Comparison of ENCODE assay signal across 10 cellular contexts in the genomic region with DNA sequence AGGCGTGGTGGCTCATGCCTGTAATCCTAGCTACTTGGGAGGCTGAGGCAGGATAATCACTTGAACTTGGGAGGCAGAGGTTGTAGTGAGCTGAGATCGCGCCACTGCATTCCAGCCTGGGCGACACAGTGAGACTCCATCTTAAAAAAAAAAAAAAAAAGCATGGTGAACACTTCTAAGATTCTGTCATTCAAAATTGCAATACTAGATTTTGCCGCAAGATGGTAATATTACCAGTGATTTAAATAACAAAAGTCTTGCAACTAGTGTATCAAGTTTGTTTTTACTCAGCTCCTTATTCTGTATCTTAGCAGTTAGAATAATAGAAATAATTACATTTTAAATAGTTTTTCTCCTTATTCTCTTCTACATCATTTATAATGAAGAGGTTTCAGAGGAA. TPM values are rescaled to one million over a fixed set of nuclear protein-coding genes. Genes with fewer than 3 reads are reported as not detected.
DNase-seq lines count a peak whose midpoint lies in the region; ATAC-seq and TF ChIP-seq lines count a peak whose summit lies in the region.
"Not testable (repeated sequence)": the region's sequence is repeated elsewhere in the genome, so short reads cannot be mapped to it uniquely, and the experiment has no call there.
"Had no signal": no experiment of that assay in that cellular context is flagged by ENCODE, and none has a peak within 500 bp of the region (broad histone marks: within the 10 kb centered on the region; RNA-seq: fewer than 3 reads in every experiment).

No MANE protein-coding gene starts in this region.

- peak; percentile 6 for DNase-seq in Caki2 (ENCODE audit: low read depth)
- peak; percentile 14 for DNase-seq in HEK293T (ENCODE audit: extremely low spot score)
- peak; percentile 72 for DNase-seq in M059J (ENCODE audit: low read depth)
- DNase-seq in NCI-H2227 (lab: John Stamatoyannopoulos, UW; ENCODE audit: unreplicated experiment), result peak; percentile 86
- DNase-seq in Panc1 (ENCODE audit: low read depth, low spot score), result peak; percentile 38
- DNase-seq in SW 1271 (lab: John Stamatoyannopoulos, UW), result peak; percentile 20 to 58
- peak; percentile 14 to 16 for DNase-seq in cardiac fibroblast (ENCODE audit: low read depth in 2 of 2)
- DNase-seq in superior temporal gyrus (ENCODE audit: extremely low spot score), result peak; percentile 62

- not testable (repeated sequence) for H3K4me1 ChIP-seq in Panc1 (ENCODE audit: control insufficient read depth, insufficient read depth, low read length)

- ATAC-seq in Panc1, result peak; percentile 53; the same call in 1 of the 2 replicates

- H3K4me3 ChIP-seq in Panc1 (ENCODE audit: low read depth in 2 of 2, low read length in 2 of 2); cardiac fibroblast (replicated peaks in 1 of 2; ENCODE audit: low read depth in 2 of 2, low read length in 2 of 2): not testable (repeated sequence)

- CTCF ChIA-PET in HEK293T (lab: Yijun Ruan, JAX) (interaction anchor here (0.7 kb wide), 1 partner anchor 17 kb away, joined by 3 read pairs; no protein-coding TSS in a partner anchor), Panc1 (lab: Charles Lee) (interaction anchor here (0.6 to 0.7 kb wide), 2 partner anchors 16 to 1868 kb away, joined by 3 to 4 read pairs; no protein-coding TSS in a partner anchor)

- POLR2A ChIA-PET in HEK293T (lab: Yijun Ruan, JAX); Panc1 (lab: Charles Lee): not testable (repeated sequence)

- not testable (repeated sequence) for H3K9me3 ChIP-seq in Panc1 (ENCODE audit: control insufficient read depth, insufficient read depth, low read depth, low read length)

- not testable (repeated sequence) for BruUV-seq in Panc1 (replicated peaks; lab: Mats Ljungman, UMichigan)

- in situ Hi-C loops in Caki2 (cut with HindIII; ENCODE audit: low pct_unique_long_range_greater_than_20kb, low sequenced_read_pairs); Panc1 (cut with HindIII; ENCODE audit: low pct_unique_long_range_greater_than_20kb, low sequenced_read_pairs): not testable (repeated sequence)

- peaks cover 12% of the 10 kb centered on the region for H3K27me3 ChIP-seq in Panc1 (ENCODE audit: control insufficient read depth, insufficient read depth, low read length)

- intact Hi-C loops in Panc1 (cut with micrococcal nuclease; ENCODE audit: unreplicated experiment), result not testable (repeated sequence)

- TF ChIP-seq CTCF in Panc1 (IDR thresholded peaks at IDR 0.05), result peak; percentile 58
- not testable (repeated sequence) for TF ChIP-seq CTCF in cardiac fibroblast (IDR thresholded peaks at IDR 0.05; ENCODE audit: low read depth, low read length)

- not testable (repeated sequence) for H3K27ac ChIP-seq in Panc1 (ENCODE audit: low read length)

- H3K36me3 ChIP-seq in Panc1 (ENCODE audit: control insufficient read depth, insufficient read depth, low read length), result not testable (repeated sequence)

TF ChIP-seq in HEK293T, 16 proteins besides CTCF, POLR2A, EP300 and RAD21:
- TF ChIP-seq ZNF384 (IDR thresholded peaks at IDR 0.05) (peak; percentile 94), PKNOX1 (IDR thresholded peaks at IDR 0.05) (peak; percentile 51)

RNA-seq across cellular contexts. Expression of gene GTF2A1L, which starts 5.0 kb away (rescaled TPM):
- total RNA-seq in Caki2 (2014; rRNA removed; shearing (Covaris generic); ENCODE audit: low replicate concordance), result not detected in 2 replicates
- 0.25 TPM in 1 of 2 replicates, not detected in the other for total RNA-seq in M059J (2014; rRNA removed; shearing (Covaris generic))
- not detected for total RNA-seq in Panc1 (2021; ENCODE audit: unreplicated experiment)
- not detected for polyA plus RNA-seq in Panc1 (2012; ENCODE audit: insufficient read length)
- total RNA-seq: activated T-cell treated with anti-CD3 and anti-CD28 coated beads, Interleukin-2, amount 50 U/mL, for 72 hours; neural crest cell had no signal

Comparison
In these comparisons a context has a peak if more than half of its experiments do, and no peak if none do; other contexts are left out.
1. DNase-seq: peak in every context shown above with its lines; median percentile 86 in NCI-H2227; 72 in M059J; 62 in superior temporal gyrus; 39 in SW 1271; 38 in Panc1; 15 in cardiac fibroblast; 14 in HEK293T; 6 in Caki2.